8 cellular contexts compared by ENCODE assay signal in the genomic region with DNA sequence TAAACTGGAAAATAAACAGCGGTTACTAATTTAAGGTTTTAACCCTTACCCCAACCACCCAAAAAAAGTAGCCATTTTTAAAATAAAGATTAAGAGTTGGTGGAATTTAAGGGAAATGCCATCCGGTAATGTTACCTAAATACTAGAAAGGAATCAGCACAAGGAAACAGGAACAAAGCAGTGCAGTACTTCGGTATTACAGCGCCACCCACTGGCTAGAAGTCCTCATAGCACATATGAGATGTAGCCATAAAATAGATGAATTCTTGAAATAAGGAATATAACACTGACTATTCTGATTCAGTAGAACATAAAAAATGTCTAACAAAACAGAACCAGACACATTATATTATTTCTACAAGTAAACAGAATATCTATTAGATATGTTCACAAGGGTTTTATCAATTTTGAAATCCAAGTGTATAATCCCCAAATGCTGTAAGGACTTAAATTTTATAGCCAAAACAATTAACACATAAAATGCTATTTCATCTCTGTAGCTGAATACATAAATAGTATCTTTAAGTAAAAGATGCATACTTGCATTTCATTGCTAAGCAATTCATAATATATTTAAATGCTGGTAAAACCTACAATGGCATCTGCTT. TPM values are rescaled to one million over a fixed set of nuclear protein-coding genes. Genes with fewer than 3 reads are reported as not detected.
A peak's percentile ranks its signal among the peaks of the same experiment; 100 is the strongest.
DNase-seq lines count a peak whose midpoint lies in the region; ATAC-seq, FAIRE-seq and TF ChIP-seq lines count a peak whose summit lies in the region.

No MANE protein-coding gene starts in this region.

- H3K4me1 ChIP-seq in OCI-LY1 (ENCODE audit: insufficient read depth, low read length, severe bottlenecking) (no peaks in the 10 kb centered on the region), fibroblast of lung (ENCODE audit: control insufficient read depth, extremely low read depth, insufficient read depth, low read length) (no peaks in the 10 kb centered on the region), neuronal stem cell (ENCODE audit: control insufficient read depth in 2 of 2, insufficient read depth in 1 of 2, low read depth in 1 of 2, low read length in 2 of 2) (no peaks in the 10 kb centered on the region)

- no peak overlapping the region for H3K4me3 ChIP-seq in OCI-LY1 (ENCODE audit: low read depth, low read length, poor library complexity, severe bottlenecking)
- H3K4me3 ChIP-seq in fibroblast of lung (replicated peaks in 1 of 4; ENCODE audit: control extremely low read depth in 1 of 4, insufficient read depth in 1 of 4, low read depth in 3 of 4, low read length in 4 of 4): no peak overlapping the region
- no peak overlapping the region for H3K4me3 ChIP-seq in neuronal stem cell (ENCODE audit: low read length in 2 of 2)

- H3K79me2 ChIP-seq in OCI-LY1 (ENCODE audit: insufficient read depth, low read length): no peaks in the 10 kb centered on the region
- H3K79me2 ChIP-seq in fibroblast of lung (ENCODE audit: control insufficient read depth, insufficient read depth, low read length): no peaks in the 10 kb centered on the region

- H3K18ac ChIP-seq in neuronal stem cell (ENCODE audit: low read length): no peak overlapping the region

- H3K9ac ChIP-seq in OCI-LY1 (ENCODE audit: low read length) (no peak overlapping the region), fibroblast of lung (ENCODE audit: insufficient read depth, low read length) (no peak overlapping the region), neuronal stem cell (ENCODE audit: low read depth, low read length, poor library complexity) (no peak overlapping the region)

- no peak for FAIRE-seq in HTR-8/SVneo (lab: Jason Lieb, UNC)
- no peak for FAIRE-seq in urothelium cell line (lab: Jason Lieb, UNC)

- no peak overlapping the region for H3K23ac ChIP-seq in neuronal stem cell (ENCODE audit: low read depth, low read length, poor library complexity)

- no peaks in the 10 kb centered on the region for H3F3A ChIP-seq in OCI-LY1 (ENCODE audit: insufficient read depth, low read length)

- H2BK15ac ChIP-seq in neuronal stem cell (ENCODE audit: low read length): no peak overlapping the region

- no peak overlapping the region for H3K14ac ChIP-seq in neuronal stem cell (ENCODE audit: low read length)

- no peak overlapping the region for H2AK5ac ChIP-seq in neuronal stem cell (ENCODE audit: low read depth, low read length)

- H2AFZ ChIP-seq in OCI-LY1 (ENCODE audit: low read length) (no peak overlapping the region), fibroblast of lung (ENCODE audit: low read length) (no peak overlapping the region), neuronal stem cell (ENCODE audit: low read length) (no peak overlapping the region)

- WGBS in neuronal stem cell (ENCODE audit: extremely low coverage in 2 of 2, insufficient read length in 2 of 2, insufficient replicate concordance in 1 of 2), 2 donors: no CpG with 5 or more reads among the region's 4 CpGs

- peaks cover 41% of the 10 kb centered on the region for H3K36me3 ChIP-seq in OCI-LY1 (ENCODE audit: insufficient read depth, low read length)
- H3K36me3 ChIP-seq in fibroblast of lung (ENCODE audit: control insufficient read depth, insufficient read depth, low read length): no peaks in the 10 kb centered on the region
- H3K36me3 ChIP-seq in neuronal stem cell (replicated peaks in 1 of 2; ENCODE audit: control insufficient read depth in 2 of 2, insufficient read depth in 2 of 2, low read length in 2 of 2): peaks cover 0 to 27% of the 10 kb centered on the region in 2 donors

- no peaks in the 10 kb centered on the region for H4K20me1 ChIP-seq in OCI-LY1 (ENCODE audit: insufficient read depth, low read length)
- H4K20me1 ChIP-seq in fibroblast of lung (ENCODE audit: control insufficient read depth, extremely low read depth, insufficient read depth, low read length): no peaks in the 10 kb centered on the region

- no peak overlapping the region for H2BK12ac ChIP-seq in neuronal stem cell (ENCODE audit: low read length)

- H3K27me3 ChIP-seq in OCI-LY1 (ENCODE audit: insufficient read depth, low read length) (no peaks in the 10 kb centered on the region), fibroblast of lung (ENCODE audit: control insufficient read depth, insufficient read depth, low read length) (no peaks in the 10 kb centered on the region), neuronal stem cell (ENCODE audit: control insufficient read depth in 3 of 3, insufficient read depth in 3 of 3, low read depth in 1 of 3, low read length in 3 of 3) (no peaks in the 10 kb centered on the region)

- H3K27ac ChIP-seq in OCI-LY1 (ENCODE audit: low read depth, low read length, poor library complexity, severe bottlenecking) (no peak overlapping the region), fibroblast of lung (ENCODE audit: insufficient read depth, low read length) (no peak overlapping the region), neuronal stem cell (replicated peaks; ENCODE audit: low read length) (no peak overlapping the region)

- no peak overlapping the region for H4K8ac ChIP-seq in neuronal stem cell (ENCODE audit: low read depth, low read length)

- H3K4ac ChIP-seq in neuronal stem cell (ENCODE audit: low read length): no peak overlapping the region

- TF ChIP-seq CTCF in OCI-LY1 (IDR thresholded peaks at IDR 0.05; ENCODE audit: low read length) (peak; percentile 97), fibroblast of lung (conservative IDR thresholded peaks at IDR 0.05 in 1 of 2, IDR thresholded peaks at IDR 0.05 in 1 of 2; ENCODE audit: low read depth in 1 of 2, low read length in 2 of 2) (peak; percentile 81 to 88)

- H3K4me2 ChIP-seq in OCI-LY1 (ENCODE audit: low read length) (no peak overlapping the region), fibroblast of lung (ENCODE audit: extremely low read depth, insufficient read depth, low read length) (no peak overlapping the region), neuronal stem cell (ENCODE audit: insufficient read depth, low read length, poor library complexity, severe bottlenecking) (no peak overlapping the region)

- H4K91ac ChIP-seq in neuronal stem cell (ENCODE audit: low read depth, low read length, poor library complexity): no peak overlapping the region

- H3K79me1 ChIP-seq in neuronal stem cell (ENCODE audit: low read depth, low read length): no peaks in the 10 kb centered on the region

- DNase-seq in DMS53 (lab: John Stamatoyannopoulos, UW) (peak; percentile 86), HTR-8/SVneo (ENCODE audit: insufficient read length, low spot score) (peak; percentile 44), activated T-cell treated with anti-CD3 and anti-CD28 coated beads for 4 hours (peak; percentile 30), fibroblast of lung (ENCODE audit: low read depth in 2 of 2) (peak; percentile 49 to 75), neuronal stem cell (ENCODE audit: low spot score) (peak; percentile 68), urothelium cell line (ENCODE audit: low spot score) (peak; percentile 34)

- H2BK120ac ChIP-seq in neuronal stem cell (ENCODE audit: low read depth, low read length): no peak overlapping the region

- no peaks in the 10 kb centered on the region for H3K9me2 ChIP-seq in OCI-LY1 (ENCODE audit: low read depth, low read length)

- peak; percentile 79 for ATAC-seq in GM21381 (IDR thresholded peaks at IDR 0.05; ENCODE audit: unreplicated experiment)

- no peak overlapping the region for H2BK5ac ChIP-seq in neuronal stem cell (ENCODE audit: low read length)

- H3K9me3 ChIP-seq in OCI-LY1 (ENCODE audit: low read length): no peaks in the 10 kb centered on the region
- no peaks in the 10 kb centered on the region for H3K9me3 ChIP-seq in fibroblast of lung (ENCODE audit: control insufficient read depth, insufficient read depth, low read depth, low read length)
- H3K9me3 ChIP-seq in neuronal stem cell (replicated peaks in 1 of 2; ENCODE audit: control insufficient read depth in 2 of 2, insufficient read depth in 1 of 2, low read depth in 1 of 2, low read length in 2 of 2): peaks cover 0 to 2% of the 10 kb centered on the region in 2 donors

RNA-seq across cellular contexts. Expression of a gene that starts 58.8 kb away (rescaled TPM):
- 27.0 and 32.7 TPM in 2 replicates for total RNA-seq in fibroblast of lung
- polyA plus RNA-seq in fibroblast of lung: 5.7 and 10.3 TPM in 2 replicates
- 3.8 and 5.1 TPM in 2 replicates for polyA plus RNA-seq in fibroblast of lung (2012)
- polyA minus RNA-seq in fibroblast of lung (ENCODE audit: low replicate concordance): 6.3 and 14.8 TPM in 2 replicates
- 2.0 TPM for polyA plus RNA-seq in neuronal stem cell (2013, experiment 1 of 2)
- polyA plus RNA-seq in neuronal stem cell (2013, experiment 2 of 2): 1.8 TPM

Comparison
In these comparisons a context has a peak if more than half of its experiments do, and no peak if none do; other contexts are left out.
1. DNase-seq: peak in every context shown above with its lines; median percentile 86 in DMS53; 68 in neuronal stem cell; 62 in fibroblast of lung; 44 in HTR-8/SVneo; 34 in urothelium cell line; 30 in activated T-cell treated with anti-CD3 and anti-CD28 coated beads for 4 hours.